8 cellular contexts compared by ENCODE assay signal in the genomic region with DNA sequence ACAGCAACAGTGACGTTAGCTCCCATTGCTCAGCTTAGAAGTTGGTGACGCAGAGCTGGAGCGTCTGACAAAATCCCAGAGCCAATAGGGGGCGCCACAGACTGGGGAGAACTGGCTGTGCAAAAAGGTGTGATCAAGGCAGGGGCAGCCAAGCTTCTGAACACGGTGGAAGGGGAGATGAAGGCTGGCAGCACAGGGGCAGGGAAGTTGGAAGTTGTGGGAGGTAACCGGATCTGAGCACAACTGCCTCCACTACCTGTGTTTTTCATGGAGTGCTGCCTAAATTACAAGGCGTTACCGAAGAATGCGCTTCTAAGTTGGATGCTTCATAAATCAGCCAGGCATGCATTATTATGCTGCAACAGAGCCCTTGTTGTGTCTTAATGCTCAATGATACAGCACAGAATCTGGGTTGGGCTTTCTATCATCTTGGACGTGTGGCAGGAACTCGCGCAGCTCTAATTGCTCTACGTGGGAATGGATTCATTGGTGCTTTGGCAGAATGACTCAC.
A peak's percentile ranks its signal among the peaks of the same experiment; 100 is the strongest.
DNase-seq lines count a peak whose midpoint lies in the region; ATAC-seq and TF ChIP-seq lines count a peak whose summit lies in the region.

No MANE protein-coding gene starts in this region.

- no peaks in the 10 kb centered on the region for H3K27me3 ChIP-seq in kidney epithelial cell (ENCODE audit: control insufficient read depth, insufficient read depth, low read length)

- H3K36me3 ChIP-seq in kidney epithelial cell (ENCODE audit: control insufficient read depth, insufficient read depth, low read length), result no peaks in the 10 kb centered on the region

- peak; percentile 49 for DNase-seq in EL
- DNase-seq in Jurkat, Clone E6-1 (ENCODE audit: low read depth, low spot score), result peak; percentile 51
- DNase-seq in activated CD4-positive, alpha-beta T cell treated with anti-CD3 and anti-CD28 coated beads, Interleukin-2, amount 50 U/mL, for 48 hours, result peak; percentile 25 to 37
- peak; percentile 35 for DNase-seq in kidney epithelial cell (ENCODE audit: low read depth)
- DNase-seq in HPDE6-E6E7 (ENCODE audit: extremely low spot score), result no peak
- no peak for DNase-seq in NOMO-1 treated with dmso at 0.1 percent for 144 hours (lab: John Stamatoyannopoulos, UW; ENCODE audit: unreplicated experiment)

- no peak for ATAC-seq in GM18909 (IDR thresholded peaks at IDR 0.05; ENCODE audit: poor library complexity, unreplicated experiment)
- ATAC-seq in HG03175 (IDR thresholded peaks at IDR 0.05; ENCODE audit: unreplicated experiment), result no peak

- no peak overlapping the region for H3K4me3 ChIP-seq in Jurkat, Clone E6-1 (ENCODE audit: low read length)
- no peak overlapping the region for H3K4me3 ChIP-seq in kidney epithelial cell (ENCODE audit: low read depth, low read length)

- peak; percentile 90 for TF ChIP-seq CTCF in kidney epithelial cell (IDR thresholded peaks at IDR 0.05; ENCODE audit: insufficient read depth, low read length, poor library complexity, severe bottlenecking)

Comparison
In these comparisons a context has a peak if more than half of its experiments do, and no peak if none do; other contexts are left out.
1. DNase-seq: peak in EL (single experiment), Jurkat, Clone E6-1 (single experiment), activated CD4-positive, alpha-beta T cell treated with anti-CD3 and anti-CD28 coated beads, Interleukin-2, amount 50 U/mL, for 48 hours (2 of 2) and kidney epithelial cell (single experiment); none in HPDE6-E6E7 (single experiment) and NOMO-1 treated with dmso at 0.1 percent for 144 hours (single experiment).